Comparison of ENCODE assay signal across 12 cellular contexts in the genomic region with DNA sequence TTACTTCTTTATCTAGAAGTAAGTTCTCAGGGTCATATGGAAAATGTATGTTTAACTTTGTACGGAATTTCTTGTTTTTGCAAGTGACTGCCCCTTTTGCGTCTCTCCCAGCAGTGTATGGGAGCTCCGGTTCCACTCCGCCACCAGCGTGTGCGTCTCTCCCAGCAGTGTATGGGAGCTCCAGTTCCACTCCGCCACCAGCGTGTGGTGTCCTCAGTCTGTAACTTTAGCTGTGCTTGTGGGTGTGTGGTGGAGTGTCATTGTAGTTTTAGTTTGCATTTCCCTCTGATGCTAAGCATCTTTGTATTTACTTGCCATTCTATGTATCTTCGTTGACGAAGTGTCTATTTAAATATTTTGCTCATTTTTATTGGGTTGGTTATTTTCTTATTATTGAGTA. TPM values are rescaled to one million over a fixed set of nuclear protein-coding genes. Genes with fewer than 3 reads are reported as not detected.
A peak's percentile ranks its signal among the peaks of the same experiment; 100 is the strongest.
DNase-seq lines count a peak whose midpoint lies in the region; ATAC-seq, FAIRE-seq and TF ChIP-seq lines count a peak whose summit lies in the region.
"Had no signal": no experiment of that assay in that cellular context is flagged by ENCODE, and none has a peak within 500 bp of the region (broad histone marks: within the 10 kb centered on the region; RNA-seq: fewer than 3 reads in every experiment).

No MANE protein-coding gene starts in this region.

- no peak overlapping the region for H2AFZ ChIP-seq in HepG2 (ENCODE audit: low read length)
- H2AFZ ChIP-seq in OCI-LY3 (ENCODE audit: low read depth, low read length) = no peak overlapping the region

- H3K9me3 ChIP-seq in HepG2 (ENCODE audit: low read length) = no peaks in the 10 kb centered on the region
- H3K9me3 ChIP-seq in right lobe of liver = no peaks in the 10 kb centered on the region
- H3K9me3 ChIP-seq in OCI-LY3 (ENCODE audit: insufficient read depth, low read length) = no peaks in the 10 kb centered on the region

- TF ChIP-seq CTCF in HepG2 (CRISPR knock-in tag; IDR thresholded peaks at IDR 0.05) (peak; percentile 70), right lobe of liver (IDR thresholded peaks at IDR 0.05) (no peak), OCI-LY3 (IDR thresholded peaks at IDR 0.05; ENCODE audit: low read depth, low read length) (0 out of 2 replicates have a peak, but pooled peaks have one; percentile 5), GM13976 (IDR thresholded peaks at IDR 0.05; ENCODE audit: borderline replicate concordance, control extremely low read depth, extremely low read depth, insufficient read depth, missing control alignments) (no peak)

- H3K27me3 ChIP-seq in HepG2 (ENCODE audit: control insufficient read depth in 1 of 2, insufficient read depth in 2 of 2, low read length in 2 of 2) (no peaks in the 10 kb centered on the region), right lobe of liver (no peaks in the 10 kb centered on the region), OCI-LY3 (ENCODE audit: low read depth, low read length) (no peaks in the 10 kb centered on the region)

- H3K27me3 Mint-ChIP-seq in effector memory CD8-positive, alpha-beta T cell = no peaks in the 10 kb centered on the region
- no peaks in the 10 kb centered on the region for H3K27me3 Mint-ChIP-seq in stimulated activated naive CD8-positive, alpha-beta T cell treated with anti-CD3 and anti-CD28 coated beads, Interleukin-15, amount 100 ng/mL, for 72 hours

- DNase-seq in HepG2 (ENCODE audit: low spot score) (peak; percentile 51), right lobe of liver (no peak), nucleus accumbens (lab: John Stamatoyannopoulos, UW) (no peak), GM13976 (ENCODE audit: low spot score) (no peak)
- DNase-seq in effector memory CD8-positive, alpha-beta T cell = no peak
- peak in 1 of 2 donors; percentile 21 for DNase-seq in stimulated activated naive CD8-positive, alpha-beta T cell treated with anti-CD3 and anti-CD28 coated beads, Interleukin-15, amount 100 ng/mL, for 72 hours

- H3K27ac Mint-ChIP-seq in effector memory CD8-positive, alpha-beta T cell = peak overlapping the region in 1 of 2 donors; percentile 15
- H3K27ac Mint-ChIP-seq in stimulated activated naive CD8-positive, alpha-beta T cell treated with anti-CD3 and anti-CD28 coated beads, Interleukin-15, amount 100 ng/mL, for 72 hours = no peak overlapping the region

- peaks cover 28% of the 10 kb centered on the region for H3K36me3 Mint-ChIP-seq in effector memory CD8-positive, alpha-beta T cell (ENCODE audit: insufficient read depth)

- CTCF ChIA-PET in HepG2 (lab: Yijun Ruan, JAX; ENCODE audit: low intra/inter-chr PET ratio, low total read pairs) = no interaction called here

- H3K9me3 Mint-ChIP-seq in effector memory CD8-positive, alpha-beta T cell = no peaks in the 10 kb centered on the region
- no peaks in the 10 kb centered on the region for H3K9me3 Mint-ChIP-seq in stimulated activated naive CD8-positive, alpha-beta T cell treated with anti-CD3 and anti-CD28 coated beads, Interleukin-15, amount 100 ng/mL, for 72 hours

- FAIRE-seq in HepG2 (lab: Jason Lieb, UNC) = peak; percentile 51
- FAIRE-seq: bronchial epithelial cell had no signal

- BruUV-seq in HepG2 (replicated peaks; lab: Mats Ljungman, UMichigan) = no TSS peak

- POLR2A ChIA-PET in HepG2 (lab: Yijun Ruan, JAX) = interaction anchor here (0.9 to 1.0 kb wide), 2 partner anchors 54 to 61 kb away, joined by 3 read pairs; a partner anchor contains a TSS

- WGBS in HepG2 (ENCODE audit: low lambda C conversion rate) = 93% methylated on average over 10 of the region's 10 CpGs
- WGBS in right lobe of liver (ENCODE audit: insufficient coverage, low coverage, low lambda C conversion rate, missing lambda C conversion rate) = 96% methylated on average over 8 of the region's 10 CpGs

- H3K79me2 ChIP-seq in HepG2 (ENCODE audit: insufficient read depth, low read length) (peaks cover 87% of the 10 kb centered on the region), OCI-LY3 (ENCODE audit: low read length) (peaks cover 91% of the 10 kb centered on the region)

- TF ChIP-seq EP300 in HepG2 (IDR thresholded peaks at IDR 0.05; ENCODE audit: low read depth in 2 of 2, low read length in 2 of 2) (no peak), HepG2 (CRISPR knock-in tag; IDR thresholded peaks at IDR 0.05; ENCODE audit: borderline replicate concordance) (no peak)

- in situ Hi-C loops in HepG2 (cut with HindIII; ENCODE audit: extremely low pct_ligation_motif_present, low pct_unique_long_range_greater_than_20kb) (no loop called here), GM13976 (cut with MboI; ENCODE audit: low sequenced_read_pairs, unreplicated experiment) (no loop called here)

- ATAC-seq in HepG2 (no peak), right lobe of liver (no peak), HG02938 (IDR thresholded peaks at IDR 0.05; ENCODE audit: unreplicated experiment) (no peak)
- ATAC-seq in effector memory CD8-positive, alpha-beta T cell (replicated peaks) = no peak
- no peak for ATAC-seq in stimulated activated naive CD8-positive, alpha-beta T cell treated with anti-CD3 and anti-CD28 coated beads, Interleukin-15, amount 100 ng/mL, for 72 hours

- H3K9ac ChIP-seq in HepG2 (ENCODE audit: insufficient read depth, low read depth, low read length) = no peak overlapping the region
- H3K9ac ChIP-seq in OCI-LY3 (ENCODE audit: low read length) = no peak overlapping the region

- H3K4me1 Mint-ChIP-seq in effector memory CD8-positive, alpha-beta T cell (ENCODE audit: low read depth in 2 of 2) = peaks cover 24 to 31% of the 10 kb centered on the region in 2 donors
- H3K4me1 Mint-ChIP-seq in stimulated activated naive CD8-positive, alpha-beta T cell treated with anti-CD3 and anti-CD28 coated beads, Interleukin-15, amount 100 ng/mL, for 72 hours = peaks cover 31% of the 10 kb centered on the region

- H3K36me3 ChIP-seq in HepG2 (replicated peaks in 1 of 2; ENCODE audit: control insufficient read depth in 1 of 2, insufficient read depth in 2 of 2, low read length in 2 of 2) = peaks cover 0 to 24% of the 10 kb centered on the region in 2 experiments; a peak in 2 of 5 replicates
- peaks cover 0 to 8% (median 0%) of the 10 kb centered on the region in 4 donors for H3K36me3 ChIP-seq in right lobe of liver
- peaks cover 16% of the 10 kb centered on the region for H3K36me3 ChIP-seq in OCI-LY3 (replicated peaks; ENCODE audit: low read depth, low read length)

- TF ChIP-seq POLR2A in HepG2 (IDR thresholded peaks at IDR 0.05; ENCODE audit: insufficient read depth in 1 of 2, low read depth in 2 of 2, low read length in 2 of 2) (no peak), right lobe of liver (IDR thresholded peaks at IDR 0.05) (no peak)

- H3K4me1 ChIP-seq in HepG2 (ENCODE audit: insufficient read depth, low read length) (peaks cover 74% of the 10 kb centered on the region), right lobe of liver (peaks cover 0 to 39% (median 17%) of the 10 kb centered on the region in 4 donors), OCI-LY3 (ENCODE audit: low read length) (peaks cover 25% of the 10 kb centered on the region)

- H3K27ac ChIP-seq in HepG2 (ENCODE audit: extremely low read length, insufficient read depth, low read length) = no peak overlapping the region
- no peak overlapping the region for H3K27ac ChIP-seq in right lobe of liver
- no peak overlapping the region for H3K27ac ChIP-seq in OCI-LY3 (ENCODE audit: low read length)
- H3K27ac ChIP-seq: skin epidermis had no signal

- H3K4me3 Mint-ChIP-seq in effector memory CD8-positive, alpha-beta T cell = peak overlapping the region; percentile 27 to 43
- H3K4me3 Mint-ChIP-seq in stimulated activated naive CD8-positive, alpha-beta T cell treated with anti-CD3 and anti-CD28 coated beads, Interleukin-15, amount 100 ng/mL, for 72 hours = peak overlapping the region; percentile 49 to 57

- no peak overlapping the region for H3K4me3 ChIP-seq in HepG2 (replicated peaks in 1 of 3; ENCODE audit: insufficient read depth in 1 of 3, low read depth in 2 of 3, low read length in 3 of 3)
- no peak overlapping the region for H3K4me3 ChIP-seq in right lobe of liver
- H3K4me3 ChIP-seq in OCI-LY3 (ENCODE audit: low read length) = no peak overlapping the region
- H3K4me3 ChIP-seq: skin epidermis had no signal

- H3K4me2 ChIP-seq in HepG2 (ENCODE audit: low read depth, low read length) (peak overlapping the region; percentile 82; the same call in 1 of the 2 replicates), OCI-LY3 (ENCODE audit: low read length) (no peak overlapping the region)

- intact Hi-C loops in HepG2 (cut with micrococcal nuclease; ENCODE audit: unreplicated experiment) = no loop called here
- intact Hi-C loops in right lobe of liver (cut with DNase I) = no loop called here

- no peak for TF ChIP-seq RAD21 in HepG2 (CRISPR knock-in tag; IDR thresholded peaks at IDR 0.05)

- H4K20me1 ChIP-seq in HepG2 (ENCODE audit: insufficient read depth, low read length) = peaks cover 53% of the 10 kb centered on the region
- H4K20me1 ChIP-seq in OCI-LY3 (ENCODE audit: insufficient read depth, low read length) = peaks cover 64% of the 10 kb centered on the region

RNA-seq across cellular contexts. Expression of a gene that starts 2.4 kb away (rescaled TPM):
- 75.3 and 95.5 TPM in 2 replicates for total RNA-seq in HepG2 (2016; rRNA removed; fragmentation: Illumina TruSeq; extraction: Trizol)
- 28.8 and 32.0 TPM in 2 replicates for total RNA-seq in HepG2 (2016; cell fraction: cytosol; rRNA removed; fragmentation: Illumina TruSeq; extraction: Trizol; ENCODE audit: low read depth)
- total RNA-seq in HepG2 (2016; cell fraction: insoluble cytoplasmic fraction; rRNA removed; fragmentation: Illumina TruSeq; extraction: Trizol) = 69.1 and 83.4 TPM in 2 replicates
- 51.1 and 52.1 TPM in 2 replicates for total RNA-seq in HepG2 (2016; cell fraction: membrane; rRNA removed; fragmentation: Illumina TruSeq; extraction: Trizol)
- 55.3 and 56.2 TPM in 2 replicates for total RNA-seq in HepG2 (2016; cell fraction: nucleus; rRNA removed; fragmentation: Illumina TruSeq; extraction: Trizol)
- polyA plus RNA-seq in HepG2 (2011; rRNA removed) = 51.2 and 60.8 TPM in 2 replicates
- polyA plus RNA-seq in HepG2 (2011; cell fraction: cytosol; rRNA removed) = 42.4 and 43.4 TPM in 2 replicates
- 121 and 126 TPM in 2 replicates for polyA plus RNA-seq in HepG2 (2011; cell fraction: nucleus; rRNA removed)
- polyA plus RNA-seq in HepG2 (2012) = 72.5 and 74.5 TPM in 2 replicates
- 28.6 and 31.9 TPM in 2 replicates for polyA plus RNA-seq in HepG2 (2016; cell fraction: cytosol; fragmentation: Illumina TruSeq; extraction: Trizol; ENCODE audit: low read depth)
- 70.4 and 80.3 TPM in 2 replicates for polyA plus RNA-seq in HepG2 (2016; cell fraction: insoluble cytoplasmic fraction; fragmentation: Illumina TruSeq; extraction: Trizol; ENCODE audit: low read depth)
- polyA plus RNA-seq in HepG2 (2016; cell fraction: membrane; fragmentation: Illumina TruSeq; extraction: Trizol; ENCODE audit: low read depth) = 28.8 and 29.9 TPM in 2 replicates
- 99.2 and 101 TPM in 2 replicates for polyA plus RNA-seq in HepG2 (2016; cell fraction: nucleus; fragmentation: Illumina TruSeq; extraction: Trizol; ENCODE audit: insufficient read depth, low read depth)
- polyA minus RNA-seq in HepG2 (2011; rRNA and poly(A)+ RNA removed; ENCODE audit: low replicate concordance) = 93.3 and 188 TPM in 2 replicates
- 29.4 and 37.2 TPM in 2 replicates for polyA minus RNA-seq in HepG2 (2011; cell fraction: cytosol; rRNA and poly(A)+ RNA removed)
- polyA minus RNA-seq in HepG2 (2011; cell fraction: nucleus; rRNA and poly(A)+ RNA removed) = 74.4 and 75.7 TPM in 2 replicates
- total RNA-seq in right lobe of liver = 10 to 100 TPM; 29.2 to 75.8 (median 39.5) TPM

RNA-seq across cellular contexts. Expression of a gene that starts 3.3 kb away (rescaled TPM):
- 65.0 and 76.4 TPM in 2 replicates for total RNA-seq in HepG2 (2016; rRNA removed; fragmentation: Illumina TruSeq; extraction: Trizol)
- 16.3 and 17.9 TPM in 2 replicates for total RNA-seq in HepG2 (2016; cell fraction: cytosol; rRNA removed; fragmentation: Illumina TruSeq; extraction: Trizol; ENCODE audit: low read depth)
- 67.6 and 78.5 TPM in 2 replicates for total RNA-seq in HepG2 (2016; cell fraction: insoluble cytoplasmic fraction; rRNA removed; fragmentation: Illumina TruSeq; extraction: Trizol)
- total RNA-seq in HepG2 (2016; cell fraction: membrane; rRNA removed; fragmentation: Illumina TruSeq; extraction: Trizol) = 25.4 and 26.5 TPM in 2 replicates
- total RNA-seq in HepG2 (2016; cell fraction: nucleus; rRNA removed; fragmentation: Illumina TruSeq; extraction: Trizol) = 58.5 and 66.9 TPM in 2 replicates
- 104 and 111 TPM in 2 replicates for polyA plus RNA-seq in HepG2 (2011; rRNA removed)
- 47.7 and 57.2 TPM in 2 replicates for polyA plus RNA-seq in HepG2 (2011; cell fraction: cytosol; rRNA removed)
- 185 and 190 TPM in 2 replicates for polyA plus RNA-seq in HepG2 (2011; cell fraction: nucleus; rRNA removed)
- polyA plus RNA-seq in HepG2 (2012) = 56.8 and 63.4 TPM in 2 replicates
- 9.0 and 9.1 TPM in 2 replicates for polyA plus RNA-seq in HepG2 (2016; cell fraction: cytosol; fragmentation: Illumina TruSeq; extraction: Trizol; ENCODE audit: low read depth)
- 68.7 and 72.7 TPM in 2 replicates for polyA plus RNA-seq in HepG2 (2016; cell fraction: insoluble cytoplasmic fraction; fragmentation: Illumina TruSeq; extraction: Trizol; ENCODE audit: low read depth)
- polyA plus RNA-seq in HepG2 (2016; cell fraction: membrane; fragmentation: Illumina TruSeq; extraction: Trizol; ENCODE audit: low read depth) = 14.2 and 15.6 TPM in 2 replicates
- 89.2 and 96.9 TPM in 2 replicates for polyA plus RNA-seq in HepG2 (2016; cell fraction: nucleus; fragmentation: Illumina TruSeq; extraction: Trizol; ENCODE audit: insufficient read depth, low read depth)
- polyA minus RNA-seq in HepG2 (2011; rRNA and poly(A)+ RNA removed; ENCODE audit: low replicate concordance) = 52.5 and 174 TPM in 2 replicates
- polyA minus RNA-seq in HepG2 (2011; cell fraction: cytosol; rRNA and poly(A)+ RNA removed) = 23.5 and 34.0 TPM in 2 replicates
- 161 and 207 TPM in 2 replicates for polyA minus RNA-seq in HepG2 (2011; cell fraction: nucleus; rRNA and poly(A)+ RNA removed)
- total RNA-seq in right lobe of liver = 10 to 100 TPM; 15.1 to 24.9 (median 19.4) TPM

RNA-seq across cellular contexts. Expression of a gene that starts 53.3 kb away (rescaled TPM):
- total RNA-seq in HepG2 (2016; rRNA removed; fragmentation: Illumina TruSeq; extraction: Trizol) = 2.1 and 5.6 TPM in 2 replicates
- total RNA-seq in HepG2 (2016; cell fraction: cytosol; rRNA removed; fragmentation: Illumina TruSeq; extraction: Trizol; ENCODE audit: low read depth) = 0.20 and 0.35 TPM in 2 replicates
- total RNA-seq in HepG2 (2016; cell fraction: insoluble cytoplasmic fraction; rRNA removed; fragmentation: Illumina TruSeq; extraction: Trizol) = 1.9 and 5.3 TPM in 2 replicates
- total RNA-seq in HepG2 (2016; cell fraction: membrane; rRNA removed; fragmentation: Illumina TruSeq; extraction: Trizol) = 0.62 and 0.93 TPM in 2 replicates
- 3.0 and 4.0 TPM in 2 replicates for total RNA-seq in HepG2 (2016; cell fraction: nucleus; rRNA removed; fragmentation: Illumina TruSeq; extraction: Trizol)
- polyA plus RNA-seq in HepG2 (2011; rRNA removed) = 22.5 and 26.1 TPM in 2 replicates
- 14.4 and 16.0 TPM in 2 replicates for polyA plus RNA-seq in HepG2 (2011; cell fraction: cytosol; rRNA removed)
- 45.5 and 49.7 TPM in 2 replicates for polyA plus RNA-seq in HepG2 (2011; cell fraction: nucleus; rRNA removed)
- 12.7 and 14.1 TPM in 2 replicates for polyA plus RNA-seq in HepG2 (2012)
- 0.23 and 0.67 TPM in 2 replicates for polyA plus RNA-seq in HepG2 (2016; cell fraction: cytosol; fragmentation: Illumina TruSeq; extraction: Trizol; ENCODE audit: low read depth)
- 1.6 and 2.1 TPM in 2 replicates for polyA plus RNA-seq in HepG2 (2016; cell fraction: insoluble cytoplasmic fraction; fragmentation: Illumina TruSeq; extraction: Trizol; ENCODE audit: low read depth)
- polyA plus RNA-seq in HepG2 (2016; cell fraction: membrane; fragmentation: Illumina TruSeq; extraction: Trizol; ENCODE audit: low read depth) = 0.70 and 0.93 TPM in 2 replicates
- polyA plus RNA-seq in HepG2 (2016; cell fraction: nucleus; fragmentation: Illumina TruSeq; extraction: Trizol; ENCODE audit: insufficient read depth, low read depth) = 10.7 and 11.6 TPM in 2 replicates
- polyA minus RNA-seq in HepG2 (2011; rRNA and poly(A)+ RNA removed; ENCODE audit: low replicate concordance) = 5.4 TPM in 1 of 2 replicates, not detected in the other
- polyA minus RNA-seq in HepG2 (2011; cell fraction: cytosol; rRNA and poly(A)+ RNA removed) = 4.9 and 8.4 TPM in 2 replicates
- polyA minus RNA-seq in HepG2 (2011; cell fraction: nucleus; rRNA and poly(A)+ RNA removed) = 3.1 and 4.4 TPM in 2 replicates
- total RNA-seq in right lobe of liver = 10 to 100 TPM; 11.2 to 71.2 (median 56.9) TPM
- total RNA-seq: bronchial epithelial cell, Daoy, urinary bladder had no signal
- polyA plus RNA-seq: urinary bladder had no signal

Comparison
In these comparisons a context has a peak if more than half of its experiments do, and no peak if none do; other contexts are left out.
1. CTCF ChIP-seq: peak in HepG2 (single experiment) and OCI-LY3 (single experiment); none in right lobe of liver (0 of 4) and GM13976 (single experiment).